In the genomic region with DNA sequence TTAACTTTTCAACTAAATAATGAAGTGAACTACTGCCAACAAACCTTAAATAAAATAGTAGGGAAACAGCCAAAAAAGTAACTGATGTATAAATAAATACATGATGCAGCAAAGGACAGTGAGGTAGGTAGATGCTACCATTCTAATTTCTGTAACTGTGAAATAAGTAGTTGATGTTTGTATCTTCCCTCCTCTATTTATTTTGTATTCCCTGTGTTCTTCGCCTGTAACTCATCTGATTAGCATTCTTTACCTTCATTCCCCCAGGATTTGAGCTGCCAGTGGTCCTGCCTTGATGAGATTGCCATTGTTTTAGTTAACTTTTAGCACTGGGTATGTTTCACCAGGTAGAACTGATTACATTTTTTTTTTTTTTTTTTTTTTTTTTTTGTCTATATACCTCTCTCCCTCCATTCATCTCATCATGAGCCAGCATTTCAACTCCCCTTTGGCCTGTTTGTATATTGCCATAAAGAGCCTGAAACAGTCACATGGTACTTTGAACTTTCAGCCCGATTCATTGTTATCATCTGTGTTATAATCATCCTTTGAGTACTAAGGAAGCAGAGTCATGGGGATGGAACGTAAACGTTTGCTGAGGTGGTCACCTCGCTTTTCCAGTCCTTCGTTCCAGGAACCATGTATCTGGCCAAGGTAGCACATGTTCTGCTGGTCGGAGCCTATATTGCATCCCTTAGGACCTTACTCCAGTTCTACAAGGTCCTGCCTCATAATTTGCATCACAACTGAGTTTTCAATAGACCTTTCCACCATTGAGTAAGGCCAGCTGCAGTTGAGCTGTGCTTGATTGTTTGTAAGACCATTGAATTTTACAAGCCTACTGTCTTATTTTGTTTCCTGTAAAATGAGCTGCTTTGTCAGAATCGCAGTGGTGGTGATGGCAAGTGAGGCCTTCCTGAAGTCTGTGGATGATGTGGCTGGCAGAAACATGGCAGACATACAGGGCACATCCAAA, we compare ENCODE assay signal across 1 cellular context.
A peak's percentile ranks its signal among the peaks of the same experiment; 100 is the strongest.
TF ChIP-seq lines count a peak whose summit lies in the region.

No MANE protein-coding gene starts in this region.

TF ChIP-seq in HepG2, 621 proteins besides CTCF, POLR2A, EP300 and RAD21 (continued from another document and continues in another):
- TF ChIP-seq RFXAP (CRISPR knock-in tag; IDR thresholded peaks at IDR 0.05; ENCODE audit: borderline replicate concordance) (no peak), TBP (CRISPR knock-in tag; IDR thresholded peaks at IDR 0.05) (no peak), NAIF1 (CRISPR knock-in tag; IDR thresholded peaks at IDR 0.05; ENCODE audit: borderline replicate concordance) (no peak), TBL1XR1 (IDR thresholded peaks at IDR 0.05; ENCODE audit: borderline replicate concordance, low read length, partially characterized antibody) (peak; percentile 72), DNMT1 (CRISPR knock-in tag; IDR thresholded peaks at IDR 0.05) (no peak), NONO (IDR thresholded peaks at IDR 0.05) (no peak), NONO (CRISPR knock-in tag; conservative IDR thresholded peaks at IDR 0.05) (no peak; the same call in none of the 2 replicates), ZNF354B (CRISPR knock-in tag; IDR thresholded peaks at IDR 0.05) (no peak), ZNF124 (CRISPR knock-in tag; IDR thresholded peaks at IDR 0.05) (no peak), PITX1 (CRISPR knock-in tag; IDR thresholded peaks at IDR 0.05) (no peak), ZBTB7A (CRISPR knock-in tag; IDR thresholded peaks at IDR 0.05) (no peak), NFRKB (IDR thresholded peaks at IDR 0.05) (no peak), ZBTB42 (CRISPR knock-in tag; IDR thresholded peaks at IDR 0.05) (no peak), HES4 (CRISPR knock-in tag; IDR thresholded peaks at IDR 0.05; ENCODE audit: borderline replicate concordance) (no peak), NR2F6 (IDR thresholded peaks at IDR 0.05) (peak; percentile 28; the same call in 1 of the 2 replicates), NR2F6 (CRISPR knock-in tag; IDR thresholded peaks at IDR 0.05) (peak; percentile 60), PRMT3 (CRISPR knock-in tag; IDR thresholded peaks at IDR 0.05; ENCODE audit: borderline replicate concordance, low read depth) (0 out of 2 replicates have a peak, but pooled peaks have one; percentile 34), CEBPB (IDR thresholded peaks at IDR 0.05; ENCODE audit: borderline replicate concordance, low read depth, low read length) (no peak), FOXK2 (IDR thresholded peaks at IDR 0.05) (peak; percentile 79), YY1 (IDR thresholded peaks at IDR 0.05; ENCODE audit: insufficient read depth, insufficient replicate concordance, low read depth, low read length) (no peak), MEIS2 (CRISPR knock-in tag; IDR thresholded peaks at IDR 0.05) (no peak), GABPA (IDR thresholded peaks at IDR 0.05; ENCODE audit: low read depth, low read length) (no peak), GABPA (CRISPR knock-in tag; IDR thresholded peaks at IDR 0.05; ENCODE audit: low read depth) (0 out of 2 replicates have a peak, but pooled peaks have one; percentile 6), KLF16 (CRISPR knock-in tag; IDR thresholded peaks at IDR 0.05) (no peak; a peak in 1 of 4 replicates), SNAI1 (CRISPR knock-in tag; IDR thresholded peaks at IDR 0.05; ENCODE audit: borderline replicate concordance) (0 out of 2 replicates have a peak, but pooled peaks have one; percentile 71), ZKSCAN1 (IDR thresholded peaks at IDR 0.05; ENCODE audit: low read length) (no peak), SIX4 (CRISPR knock-in tag; IDR thresholded peaks at IDR 0.05) (0 out of 2 replicates have a peak, but pooled peaks have one; percentile 32), RNF2 (conservative IDR thresholded peaks at IDR 0.05; ENCODE audit: low read depth) (peak; percentile 94), ZNF432 (CRISPR knock-in tag; IDR thresholded peaks at IDR 0.05; ENCODE audit: borderline replicate concordance) (no peak), ZBTB7B (CRISPR knock-in tag; IDR thresholded peaks at IDR 0.05) (peak; percentile 66), NFATC3 (CRISPR knock-in tag; IDR thresholded peaks at IDR 0.05) (no peak), CHD2 (IDR thresholded peaks at IDR 0.05; ENCODE audit: low read depth, low read length) (peak; percentile 42; the same call in 1 of the 2 replicates), ZNF230 (CRISPR knock-in tag; IDR thresholded peaks at IDR 0.05) (peak; percentile 81; the same call in 1 of the 2 replicates), GATA4 (IDR thresholded peaks at IDR 0.05; ENCODE audit: borderline replicate concordance, low read depth) (peak; percentile 90), HHEX (CRISPR knock-in tag; IDR thresholded peaks at IDR 0.05) (no peak), ETV5 (CRISPR knock-in tag; IDR thresholded peaks at IDR 0.05; ENCODE audit: borderline replicate concordance) (peak; percentile 94)
- TF ChIP-seq, protein P1, sequence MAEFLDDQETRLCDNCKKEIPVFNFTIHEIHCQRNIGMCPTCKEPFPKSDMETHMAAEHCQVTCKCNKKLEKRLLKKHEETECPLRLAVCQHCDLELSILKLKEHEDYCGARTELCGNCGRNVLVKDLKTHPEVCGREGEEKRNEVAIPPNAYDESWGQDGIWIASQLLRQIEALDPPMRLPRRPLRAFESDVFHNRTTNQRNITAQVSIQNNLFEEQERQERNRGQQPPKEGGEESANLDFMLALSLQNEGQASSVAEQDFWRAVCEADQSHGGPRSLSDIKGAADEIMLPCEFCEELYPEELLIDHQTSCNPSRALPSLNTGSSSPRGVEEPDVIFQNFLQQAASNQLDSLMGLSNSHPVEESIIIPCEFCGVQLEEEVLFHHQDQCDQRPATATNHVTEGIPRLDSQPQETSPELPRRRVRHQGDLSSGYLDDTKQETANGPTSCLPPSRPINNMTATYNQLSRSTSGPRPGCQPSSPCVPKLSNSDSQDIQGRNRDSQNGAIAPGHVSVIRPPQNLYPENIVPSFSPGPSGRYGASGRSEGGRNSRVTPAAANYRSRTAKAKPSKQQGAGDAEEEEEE (CRISPR knock-in tag; IDR thresholded peaks at IDR 0.05; ENCODE audit: borderline replicate concordance): no peak
- TF ChIP-seq, protein P2, sequence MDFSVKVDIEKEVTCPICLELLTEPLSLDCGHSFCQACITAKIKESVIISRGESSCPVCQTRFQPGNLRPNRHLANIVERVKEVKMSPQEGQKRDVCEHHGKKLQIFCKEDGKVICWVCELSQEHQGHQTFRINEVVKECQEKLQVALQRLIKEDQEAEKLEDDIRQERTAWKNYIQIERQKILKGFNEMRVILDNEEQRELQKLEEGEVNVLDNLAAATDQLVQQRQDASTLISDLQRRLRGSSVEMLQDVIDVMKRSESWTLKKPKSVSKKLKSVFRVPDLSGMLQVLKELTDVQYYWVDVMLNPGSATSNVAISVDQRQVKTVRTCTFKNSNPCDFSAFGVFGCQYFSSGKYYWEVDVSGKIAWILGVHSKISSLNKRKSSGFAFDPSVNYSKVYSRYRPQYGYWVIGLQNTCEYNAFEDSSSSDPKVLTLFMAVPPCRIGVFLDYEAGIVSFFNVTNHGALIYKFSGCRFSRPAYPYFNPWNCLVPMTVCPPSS (IDR thresholded peaks at IDR 0.05): no peak
- TF ChIP-seq, protein P3, sequence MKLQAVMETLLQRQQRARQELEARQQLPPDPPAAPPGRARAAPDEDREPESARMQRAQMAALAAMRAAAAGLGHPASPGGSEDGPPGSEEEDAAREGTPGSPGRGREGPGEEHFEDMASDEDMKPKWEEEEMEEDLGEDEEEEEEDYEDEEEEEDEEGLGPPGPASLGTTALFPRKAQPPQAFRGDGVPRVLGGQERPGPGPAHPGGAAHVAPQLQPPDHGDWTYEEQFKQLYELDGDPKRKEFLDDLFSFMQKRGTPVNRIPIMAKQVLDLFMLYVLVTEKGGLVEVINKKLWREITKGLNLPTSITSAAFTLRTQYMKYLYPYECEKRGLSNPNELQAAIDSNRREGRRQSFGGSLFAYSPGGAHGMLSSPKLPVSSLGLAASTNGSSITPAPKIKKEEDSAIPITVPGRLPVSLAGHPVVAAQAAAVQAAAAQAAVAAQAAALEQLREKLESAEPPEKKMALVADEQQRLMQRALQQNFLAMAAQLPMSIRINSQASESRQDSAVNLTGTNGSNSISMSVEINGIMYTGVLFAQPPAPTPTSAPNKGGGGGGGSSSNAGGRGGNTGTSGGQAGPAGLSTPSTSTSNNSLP (IDR thresholded peaks at IDR 0.05; ENCODE audit: low read depth, low read length): peak; percentile 93
- TF ChIP-seq, protein P4, sequence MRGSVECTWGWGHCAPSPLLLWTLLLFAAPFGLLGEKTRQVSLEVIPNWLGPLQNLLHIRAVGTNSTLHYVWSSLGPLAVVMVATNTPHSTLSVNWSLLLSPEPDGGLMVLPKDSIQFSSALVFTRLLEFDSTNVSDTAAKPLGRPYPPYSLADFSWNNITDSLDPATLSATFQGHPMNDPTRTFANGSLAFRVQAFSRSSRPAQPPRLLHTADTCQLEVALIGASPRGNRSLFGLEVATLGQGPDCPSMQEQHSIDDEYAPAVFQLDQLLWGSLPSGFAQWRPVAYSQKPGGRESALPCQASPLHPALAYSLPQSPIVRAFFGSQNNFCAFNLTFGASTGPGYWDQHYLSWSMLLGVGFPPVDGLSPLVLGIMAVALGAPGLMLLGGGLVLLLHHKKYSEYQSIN (CRISPR knock-in tag; IDR thresholded peaks at IDR 0.05; ENCODE audit: borderline replicate concordance): no peak
- TF ChIP-seq, protein P5, sequence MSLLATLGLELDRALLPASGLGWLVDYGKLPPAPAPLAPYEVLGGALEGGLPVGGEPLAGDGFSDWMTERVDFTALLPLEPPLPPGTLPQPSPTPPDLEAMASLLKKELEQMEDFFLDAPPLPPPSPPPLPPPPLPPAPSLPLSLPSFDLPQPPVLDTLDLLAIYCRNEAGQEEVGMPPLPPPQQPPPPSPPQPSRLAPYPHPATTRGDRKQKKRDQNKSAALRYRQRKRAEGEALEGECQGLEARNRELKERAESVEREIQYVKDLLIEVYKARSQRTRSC (CRISPR knock-in tag; IDR thresholded peaks at IDR 0.05; ENCODE audit: low read depth): no peak
- TF ChIP-seq, protein P6, sequence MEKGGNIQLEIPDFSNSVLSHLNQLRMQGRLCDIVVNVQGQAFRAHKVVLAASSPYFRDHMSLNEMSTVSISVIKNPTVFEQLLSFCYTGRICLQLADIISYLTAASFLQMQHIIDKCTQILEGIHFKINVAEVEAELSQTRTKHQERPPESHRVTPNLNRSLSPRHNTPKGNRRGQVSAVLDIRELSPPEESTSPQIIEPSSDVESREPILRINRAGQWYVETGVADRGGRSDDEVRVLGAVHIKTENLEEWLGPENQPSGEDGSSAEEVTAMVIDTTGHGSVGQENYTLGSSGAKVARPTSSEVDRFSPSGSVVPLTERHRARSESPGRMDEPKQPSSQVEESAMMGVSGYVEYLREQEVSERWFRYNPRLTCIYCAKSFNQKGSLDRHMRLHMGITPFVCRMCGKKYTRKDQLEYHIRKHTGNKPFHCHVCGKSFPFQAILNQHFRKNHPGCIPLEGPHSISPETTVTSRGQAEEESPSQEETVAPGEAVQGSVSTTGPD (CRISPR knock-in tag; IDR thresholded peaks at IDR 0.05): 0 out of 2 replicates have a peak, but pooled peaks have one; percentile 35
- TF ChIP-seq, protein P7, sequence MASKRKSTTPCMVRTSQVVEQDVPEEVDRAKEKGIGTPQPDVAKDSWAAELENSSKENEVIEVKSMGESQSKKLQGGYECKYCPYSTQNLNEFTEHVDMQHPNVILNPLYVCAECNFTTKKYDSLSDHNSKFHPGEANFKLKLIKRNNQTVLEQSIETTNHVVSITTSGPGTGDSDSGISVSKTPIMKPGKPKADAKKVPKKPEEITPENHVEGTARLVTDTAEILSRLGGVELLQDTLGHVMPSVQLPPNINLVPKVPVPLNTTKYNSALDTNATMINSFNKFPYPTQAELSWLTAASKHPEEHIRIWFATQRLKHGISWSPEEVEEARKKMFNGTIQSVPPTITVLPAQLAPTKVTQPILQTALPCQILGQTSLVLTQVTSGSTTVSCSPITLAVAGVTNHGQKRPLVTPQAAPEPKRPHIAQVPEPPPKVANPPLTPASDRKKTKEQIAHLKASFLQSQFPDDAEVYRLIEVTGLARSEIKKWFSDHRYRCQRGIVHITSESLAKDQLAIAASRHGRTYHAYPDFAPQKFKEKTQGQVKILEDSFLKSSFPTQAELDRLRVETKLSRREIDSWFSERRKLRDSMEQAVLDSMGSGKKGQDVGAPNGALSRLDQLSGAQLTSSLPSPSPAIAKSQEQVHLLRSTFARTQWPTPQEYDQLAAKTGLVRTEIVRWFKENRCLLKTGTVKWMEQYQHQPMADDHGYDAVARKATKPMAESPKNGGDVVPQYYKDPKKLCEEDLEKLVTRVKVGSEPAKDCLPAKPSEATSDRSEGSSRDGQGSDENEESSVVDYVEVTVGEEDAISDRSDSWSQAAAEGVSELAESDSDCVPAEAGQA (IDR thresholded peaks at IDR 0.05; ENCODE audit: low read depth): 0 out of 2 replicates have a peak, but pooled peaks have one; percentile 9
- TF ChIP-seq, protein P7 (CRISPR knock-in tag; IDR thresholded peaks at IDR 0.05; ENCODE audit: borderline replicate concordance): no peak
- TF ChIP-seq, protein P8, sequence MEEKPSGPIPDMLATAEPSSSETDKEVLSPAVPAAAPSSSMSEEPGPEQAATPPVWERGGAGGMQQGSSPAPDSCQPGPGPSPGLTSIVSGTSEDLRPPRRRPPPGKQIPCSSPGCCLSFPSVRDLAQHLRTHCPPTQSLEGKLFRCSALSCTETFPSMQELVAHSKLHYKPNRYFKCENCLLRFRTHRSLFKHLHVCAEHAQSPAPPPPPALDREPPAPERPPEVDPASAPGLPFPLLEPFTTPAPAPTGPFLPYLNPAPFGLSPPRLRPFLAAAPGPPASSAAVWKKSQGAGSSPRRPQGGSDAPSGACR (CRISPR knock-in tag; IDR thresholded peaks at IDR 0.05): peak; percentile 42; the same call in 1 of the 2 replicates
- TF ChIP-seq, protein P9, sequence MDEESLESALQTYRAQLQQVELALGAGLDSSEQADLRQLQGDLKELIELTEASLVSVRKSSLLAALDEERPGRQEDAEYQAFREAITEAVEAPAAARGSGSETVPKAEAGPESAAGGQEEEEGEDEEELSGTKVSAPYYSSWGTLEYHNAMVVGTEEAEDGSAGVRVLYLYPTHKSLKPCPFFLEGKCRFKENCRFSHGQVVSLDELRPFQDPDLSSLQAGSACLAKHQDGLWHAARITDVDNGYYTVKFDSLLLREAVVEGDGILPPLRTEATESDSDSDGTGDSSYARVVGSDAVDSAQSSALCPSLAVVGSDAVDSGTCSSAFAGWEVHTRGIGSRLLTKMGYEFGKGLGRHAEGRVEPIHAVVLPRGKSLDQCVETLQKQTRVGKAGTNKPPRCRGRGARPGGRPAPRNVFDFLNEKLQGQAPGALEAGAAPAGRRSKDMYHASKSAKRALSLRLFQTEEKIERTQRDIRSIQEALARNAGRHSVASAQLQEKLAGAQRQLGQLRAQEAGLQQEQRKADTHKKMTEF (CRISPR knock-in tag; IDR thresholded peaks at IDR 0.05): peak; percentile 19
